In genomic region chr12:34361721-34362316, GRCh38 we compare ENCODE assay signal across 1 cellular context.
TF ChIP-seq lines count a peak whose summit lies in the region.

No MANE protein-coding gene starts in this region.

TF ChIP-seq in K562, 482 proteins besides CTCF, POLR2A, EP300 and RAD21 (continues in another document):
- TF ChIP-seq, protein P1, sequence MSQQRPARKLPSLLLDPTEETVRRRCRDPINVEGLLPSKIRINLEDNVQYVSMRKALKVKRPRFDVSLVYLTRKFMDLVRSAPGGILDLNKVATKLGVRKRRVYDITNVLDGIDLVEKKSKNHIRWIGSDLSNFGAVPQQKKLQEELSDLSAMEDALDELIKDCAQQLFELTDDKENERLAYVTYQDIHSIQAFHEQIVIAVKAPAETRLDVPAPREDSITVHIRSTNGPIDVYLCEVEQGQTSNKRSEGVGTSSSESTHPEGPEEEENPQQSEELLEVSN (IDR thresholded peaks at IDR 0.05; ENCODE audit: borderline replicate concordance in 1 of 2, extremely low read depth in 1 of 2, insufficient read depth in 1 of 2, insufficient read length in 1 of 2, low read depth in 1 of 2, low read length in 1 of 2, poor library complexity in 1 of 2, severe bottlenecking in 1 of 2), result peak in 1 of 2 experiments; percentile 20
- TF ChIP-seq THRAP3 (IDR thresholded peaks at IDR 0.05; ENCODE audit: borderline replicate concordance) (no peak), TAF7 (tag; IDR thresholded peaks at IDR 0.05) (no peak), NRF1 (conservative IDR thresholded peaks at IDR 0.05 in 1 of 2, IDR thresholded peaks at IDR 0.05 in 1 of 2) (peak; percentile 73 to 79), RNF219 (CRISPR knock-in tag; IDR thresholded peaks at IDR 0.05) (no peak), ARNT (IDR thresholded peaks at IDR 0.05) (no peak), ZNF561 (CRISPR knock-in tag; conservative IDR thresholded peaks at IDR 0.05) (no peak), ZNF57 (CRISPR knock-in tag; IDR thresholded peaks at IDR 0.05) (no peak), CEBPB (tag; IDR thresholded peaks at IDR 0.05) (no peak), NR0B1 (IDR thresholded peaks at IDR 0.05; ENCODE audit: partially characterized antibody) (no peak), RFX7 (CRISPR knock-in tag; IDR thresholded peaks at IDR 0.05) (no peak), BRF1 (IDR thresholded peaks at IDR 0.05; ENCODE audit: borderline replicate concordance, extremely low read depth, insufficient read length) (no peak), MGA (IDR thresholded peaks at IDR 0.05) (0 out of 2 replicates have a peak, but pooled peaks have one; percentile 26), EHMT2 (IDR thresholded peaks at IDR 0.05) (no peak), ERF (CRISPR knock-in tag; IDR thresholded peaks at IDR 0.05) (no peak), ZNF175 (CRISPR knock-in tag; IDR thresholded peaks at IDR 0.05; ENCODE audit: low read depth) (no peak), E2F5 (CRISPR knock-in tag; IDR thresholded peaks at IDR 0.05) (no peak), FOXA1 (IDR thresholded peaks at IDR 0.05; ENCODE audit: borderline replicate concordance) (no peak), HDAC2 (IDR thresholded peaks at IDR 0.05) (no peak), ZFX (CRISPR knock-in tag; IDR thresholded peaks at IDR 0.05) (0 out of 2 replicates have a peak, but pooled peaks have one; percentile 8)
- TF ChIP-seq, protein P2, sequence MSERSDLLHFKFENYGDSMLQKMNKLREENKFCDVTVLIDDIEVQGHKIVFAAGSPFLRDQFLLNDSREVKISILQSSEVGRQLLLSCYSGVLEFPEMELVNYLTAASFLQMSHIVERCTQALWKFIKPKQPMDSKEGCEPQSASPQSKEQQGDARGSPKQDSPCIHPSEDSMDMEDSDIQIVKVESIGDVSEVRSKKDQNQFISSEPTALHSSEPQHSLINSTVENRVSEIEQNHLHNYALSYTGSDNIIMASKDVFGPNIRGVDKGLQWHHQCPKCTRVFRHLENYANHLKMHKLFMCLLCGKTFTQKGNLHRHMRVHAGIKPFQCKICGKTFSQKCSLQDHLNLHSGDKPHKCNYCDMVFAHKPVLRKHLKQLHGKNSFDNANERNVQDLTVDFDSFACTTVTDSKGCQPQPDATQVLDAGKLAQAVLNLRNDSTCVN (CRISPR knock-in tag; IDR thresholded peaks at IDR 0.05), result no peak
- TF ChIP-seq, protein P3, sequence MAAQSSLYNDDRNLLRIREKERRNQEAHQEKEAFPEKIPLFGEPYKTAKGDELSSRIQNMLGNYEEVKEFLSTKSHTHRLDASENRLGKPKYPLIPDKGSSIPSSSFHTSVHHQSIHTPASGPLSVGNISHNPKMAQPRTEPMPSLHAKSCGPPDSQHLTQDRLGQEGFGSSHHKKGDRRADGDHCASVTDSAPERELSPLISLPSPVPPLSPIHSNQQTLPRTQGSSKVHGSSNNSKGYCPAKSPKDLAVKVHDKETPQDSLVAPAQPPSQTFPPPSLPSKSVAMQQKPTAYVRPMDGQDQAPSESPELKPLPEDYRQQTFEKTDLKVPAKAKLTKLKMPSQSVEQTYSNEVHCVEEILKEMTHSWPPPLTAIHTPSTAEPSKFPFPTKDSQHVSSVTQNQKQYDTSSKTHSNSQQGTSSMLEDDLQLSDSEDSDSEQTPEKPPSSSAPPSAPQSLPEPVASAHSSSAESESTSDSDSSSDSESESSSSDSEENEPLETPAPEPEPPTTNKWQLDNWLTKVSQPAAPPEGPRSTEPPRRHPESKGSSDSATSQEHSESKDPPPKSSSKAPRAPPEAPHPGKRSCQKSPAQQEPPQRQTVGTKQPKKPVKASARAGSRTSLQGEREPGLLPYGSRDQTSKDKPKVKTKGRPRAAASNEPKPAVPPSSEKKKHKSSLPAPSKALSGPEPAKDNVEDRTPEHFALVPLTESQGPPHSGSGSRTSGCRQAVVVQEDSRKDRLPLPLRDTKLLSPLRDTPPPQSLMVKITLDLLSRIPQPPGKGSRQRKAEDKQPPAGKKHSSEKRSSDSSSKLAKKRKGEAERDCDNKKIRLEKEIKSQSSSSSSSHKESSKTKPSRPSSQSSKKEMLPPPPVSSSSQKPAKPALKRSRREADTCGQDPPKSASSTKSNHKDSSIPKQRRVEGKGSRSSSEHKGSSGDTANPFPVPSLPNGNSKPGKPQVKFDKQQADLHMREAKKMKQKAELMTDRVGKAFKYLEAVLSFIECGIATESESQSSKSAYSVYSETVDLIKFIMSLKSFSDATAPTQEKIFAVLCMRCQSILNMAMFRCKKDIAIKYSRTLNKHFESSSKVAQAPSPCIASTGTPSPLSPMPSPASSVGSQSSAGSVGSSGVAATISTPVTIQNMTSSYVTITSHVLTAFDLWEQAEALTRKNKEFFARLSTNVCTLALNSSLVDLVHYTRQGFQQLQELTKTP (IDR thresholded peaks at IDR 0.05; ENCODE audit: low read depth in 1 of 2, partially characterized antibody in 2 of 2), result no peak
- TF ChIP-seq, protein P4, sequence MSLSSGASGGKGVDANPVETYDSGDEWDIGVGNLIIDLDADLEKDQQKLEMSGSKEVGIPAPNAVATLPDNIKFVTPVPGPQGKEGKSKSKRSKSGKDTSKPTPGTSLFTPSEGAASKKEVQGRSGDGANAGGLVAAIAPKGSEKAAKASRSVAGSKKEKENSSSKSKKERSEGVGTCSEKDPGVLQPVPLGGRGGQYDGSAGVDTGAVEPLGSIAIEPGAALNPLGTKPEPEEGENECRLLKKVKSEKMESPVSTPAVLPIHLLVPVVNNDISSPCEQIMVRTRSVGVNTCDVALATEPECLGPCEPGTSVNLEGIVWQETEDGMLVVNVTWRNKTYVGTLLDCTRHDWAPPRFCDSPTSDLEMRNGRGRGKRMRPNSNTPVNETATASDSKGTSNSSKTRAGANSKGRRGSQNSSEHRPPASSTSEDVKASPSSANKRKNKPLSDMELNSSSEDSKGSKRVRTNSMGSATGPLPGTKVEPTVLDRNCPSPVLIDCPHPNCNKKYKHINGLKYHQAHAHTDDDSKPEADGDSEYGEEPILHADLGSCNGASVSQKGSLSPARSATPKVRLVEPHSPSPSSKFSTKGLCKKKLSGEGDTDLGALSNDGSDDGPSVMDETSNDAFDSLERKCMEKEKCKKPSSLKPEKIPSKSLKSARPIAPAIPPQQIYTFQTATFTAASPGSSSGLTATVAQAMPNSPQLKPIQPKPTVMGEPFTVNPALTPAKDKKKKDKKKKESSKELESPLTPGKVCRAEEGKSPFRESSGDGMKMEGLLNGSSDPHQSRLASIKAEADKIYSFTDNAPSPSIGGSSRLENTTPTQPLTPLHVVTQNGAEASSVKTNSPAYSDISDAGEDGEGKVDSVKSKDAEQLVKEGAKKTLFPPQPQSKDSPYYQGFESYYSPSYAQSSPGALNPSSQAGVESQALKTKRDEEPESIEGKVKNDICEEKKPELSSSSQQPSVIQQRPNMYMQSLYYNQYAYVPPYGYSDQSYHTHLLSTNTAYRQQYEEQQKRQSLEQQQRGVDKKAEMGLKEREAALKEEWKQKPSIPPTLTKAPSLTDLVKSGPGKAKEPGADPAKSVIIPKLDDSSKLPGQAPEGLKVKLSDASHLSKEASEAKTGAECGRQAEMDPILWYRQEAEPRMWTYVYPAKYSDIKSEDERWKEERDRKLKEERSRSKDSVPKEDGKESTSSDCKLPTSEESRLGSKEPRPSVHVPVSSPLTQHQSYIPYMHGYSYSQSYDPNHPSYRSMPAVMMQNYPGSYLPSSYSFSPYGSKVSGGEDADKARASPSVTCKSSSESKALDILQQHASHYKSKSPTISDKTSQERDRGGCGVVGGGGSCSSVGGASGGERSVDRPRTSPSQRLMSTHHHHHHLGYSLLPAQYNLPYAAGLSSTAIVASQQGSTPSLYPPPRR (CRISPR knock-in tag; IDR thresholded peaks at IDR 0.05; ENCODE audit: borderline replicate concordance), result no peak
